Comparison of ENCODE assay signal across 1 cellular context in the genomic region with DNA sequence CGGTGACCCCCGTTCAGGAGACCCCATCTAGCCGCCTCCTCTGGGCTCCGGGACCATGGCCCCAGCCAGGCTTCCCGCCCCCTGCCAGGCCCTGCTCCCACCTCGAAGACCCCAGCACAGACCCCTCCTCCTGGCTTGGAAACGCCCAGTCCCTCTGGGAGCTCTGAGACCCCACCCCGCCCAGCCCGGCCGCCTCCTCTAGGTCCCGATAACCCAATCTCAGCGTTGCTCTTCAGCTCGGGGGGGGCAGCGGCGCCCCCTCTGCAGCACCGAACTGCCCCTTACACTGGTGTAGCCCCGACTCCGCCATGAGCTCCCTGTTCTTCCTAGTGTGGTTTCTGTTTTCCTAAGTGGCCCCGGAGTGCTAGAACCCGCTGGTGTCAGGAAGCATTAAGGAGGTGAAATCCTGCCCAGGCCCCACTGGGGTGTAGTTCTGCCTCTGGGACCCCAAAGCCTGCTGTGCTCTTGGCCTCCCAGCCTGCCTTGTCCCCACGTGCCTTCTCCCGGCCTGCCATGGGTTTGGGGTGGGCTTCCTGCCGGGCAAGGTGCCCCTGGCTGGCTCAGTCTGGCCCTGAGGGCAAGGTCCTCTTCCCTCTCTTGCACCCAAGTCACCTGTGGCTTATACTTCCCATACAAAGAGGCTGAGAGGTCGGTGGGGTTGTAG.
A peak's percentile ranks its signal among the peaks of the same experiment; 100 is the strongest.
TF ChIP-seq lines count a peak whose summit lies in the region.

No MANE protein-coding gene starts in this region.

TF ChIP-seq in HepG2, 621 proteins besides CTCF, POLR2A, EP300 and RAD21:
- TF ChIP-seq, protein P1, sequence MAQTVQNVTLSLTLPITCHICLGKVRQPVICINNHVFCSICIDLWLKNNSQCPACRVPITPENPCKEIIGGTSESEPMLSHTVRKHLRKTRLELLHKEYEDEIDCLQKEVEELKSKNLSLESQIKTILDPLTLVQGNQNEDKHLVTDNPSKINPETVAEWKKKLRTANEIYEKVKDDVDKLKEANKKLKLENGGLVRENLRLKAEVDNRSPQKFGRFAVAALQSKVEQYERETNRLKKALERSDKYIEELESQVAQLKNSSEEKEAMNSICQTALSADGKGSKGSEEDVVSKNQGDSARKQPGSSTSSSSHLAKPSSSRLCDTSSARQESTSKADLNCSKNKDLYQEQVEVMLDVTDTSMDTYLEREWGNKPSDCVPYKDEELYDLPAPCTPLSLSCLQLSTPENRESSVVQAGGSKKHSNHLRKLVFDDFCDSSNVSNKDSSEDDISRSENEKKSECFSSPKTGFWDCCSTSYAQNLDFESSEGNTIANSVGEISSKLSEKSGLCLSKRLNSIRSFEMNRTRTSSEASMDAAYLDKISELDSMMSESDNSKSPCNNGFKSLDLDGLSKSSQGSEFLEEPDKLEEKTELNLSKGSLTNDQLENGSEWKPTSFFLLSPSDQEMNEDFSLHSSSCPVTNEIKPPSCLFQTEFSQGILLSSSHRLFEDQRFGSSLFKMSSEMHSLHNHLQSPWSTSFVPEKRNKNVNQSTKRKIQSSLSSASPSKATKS (CRISPR knock-in tag; IDR thresholded peaks at IDR 0.05), result no peak
- TF ChIP-seq ZKSCAN8 (CRISPR knock-in tag; IDR thresholded peaks at IDR 0.05; ENCODE audit: borderline replicate concordance), result no peak
- 0 out of 2 replicates have a peak, but pooled peaks have one; percentile 0 for TF ChIP-seq HDAC1 (CRISPR knock-in tag; IDR thresholded peaks at IDR 0.05)
- 0 out of 2 replicates have a peak, but pooled peaks have one; percentile 0 for TF ChIP-seq ZNF430 (CRISPR knock-in tag; IDR thresholded peaks at IDR 0.05)
